ENCODE assay signal across 10 cellular contexts in the genomic region with DNA sequence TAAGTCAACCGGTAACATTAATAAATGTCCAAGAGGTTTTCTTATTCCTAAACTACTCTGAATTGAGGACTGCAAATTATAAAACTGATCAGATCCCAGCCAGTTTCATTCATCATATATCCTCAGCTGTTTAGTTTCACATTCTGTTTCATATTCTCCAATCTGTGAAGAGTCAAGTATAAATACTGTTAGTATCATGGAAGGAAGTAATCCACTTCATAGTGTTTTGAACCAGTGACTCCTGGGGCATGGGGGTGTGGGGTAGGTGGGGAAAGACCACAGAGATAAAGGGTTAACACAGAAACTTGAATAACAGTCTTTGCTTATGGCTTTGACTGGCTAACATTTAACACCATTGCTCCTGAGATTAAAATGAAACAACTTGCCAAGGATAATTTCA.
DNase-seq lines count a peak whose midpoint lies in the region; ATAC-seq lines count a peak whose summit lies in the region.
"Had no signal": no experiment of that assay in that cellular context is flagged by ENCODE, and none has a peak within 500 bp of the region (broad histone marks: within the 10 kb centered on the region; RNA-seq: fewer than 3 reads in every experiment).

No MANE protein-coding gene starts in this region.

- peaks cover 0 to 2% of the 10 kb centered on the region in 2 donors for H3K9me3 Mint-ChIP-seq in activated naive CD4-positive, alpha-beta T cell treated with anti-CD3 and anti-CD28 coated beads, Interleukin-2, amount 50 U/mL, for 72 hours
- H3K9me3 Mint-ChIP-seq in naive B cell: no peaks in the 10 kb centered on the region

- peak; percentile 60 for DNase-seq in stimulated activated CD4-positive, alpha-beta T cell treated with anti-CD3 and anti-CD28 coated beads, Interleukin-1b, Interleukin-23, amount 100 ng/mL, for 48 hours
- no peak for DNase-seq in stimulated activated CD4-positive, alpha-beta T cell treated with anti-CD3 and anti-CD28 coated beads, Interleukin-2, amount 100 ng/mL, for 48 hours
- no peak for DNase-seq in activated naive CD4-positive, alpha-beta T cell treated with anti-CD3 and anti-CD28 coated beads, Interleukin-2, amount 50 U/mL, for 72 hours (ENCODE audit: low spot score in 2 of 2)
- no peak for DNase-seq in naive B cell
- DNase-seq: NCI-H69; stimulated activated CD8-positive, alpha-beta memory T cell treated with anti-CD3 and anti-CD28 coated beads, Interleukin-4, amount 100 ng/mL, for 48 hours had no signal

- peak; percentile 17 to 29 for ATAC-seq in activated naive CD4-positive, alpha-beta T cell treated with anti-CD3 and anti-CD28 coated beads, Interleukin-2, amount 50 U/mL, for 72 hours
- ATAC-seq in naive B cell (ENCODE audit: low read depth in 2 of 2) (peak; percentile 56 to 60), GM21576 (IDR thresholded peaks at IDR 0.05; ENCODE audit: unreplicated experiment) (no peak), GM21717 (IDR thresholded peaks at IDR 0.05; ENCODE audit: unreplicated experiment) (no peak), GM21423 (IDR thresholded peaks at IDR 0.05; ENCODE audit: unreplicated experiment) (no peak), GM21515 (IDR thresholded peaks at IDR 0.05; ENCODE audit: unreplicated experiment) (no peak)

- peak overlapping the region; percentile 96 for H3K27ac Mint-ChIP-seq in activated naive CD4-positive, alpha-beta T cell treated with anti-CD3 and anti-CD28 coated beads, Interleukin-2, amount 50 U/mL, for 72 hours
- peak overlapping the region in 4 of 6 donors; percentile 29 to 59 (median 44) for H3K27ac Mint-ChIP-seq in naive B cell

- no peaks in the 10 kb centered on the region for H3K27me3 Mint-ChIP-seq in naive B cell

- peaks cover 43 to 63% (median 54%) of the 10 kb centered on the region in 3 donors for H3K4me1 Mint-ChIP-seq in naive B cell

- H3K36me3 Mint-ChIP-seq in activated naive CD4-positive, alpha-beta T cell treated with anti-CD3 and anti-CD28 coated beads, Interleukin-2, amount 50 U/mL, for 72 hours: peaks cover 5 to 20% of the 10 kb centered on the region in 2 donors
- peaks cover 0 to 11% of the 10 kb centered on the region in 2 donors for H3K36me3 Mint-ChIP-seq in naive B cell

- peak overlapping the region in 1 of 8 donors; percentile 2 for H3K4me3 Mint-ChIP-seq in naive B cell

Comparison
In these comparisons a context has a peak if more than half of its experiments do, and no peak if none do; other contexts are left out.
1. ATAC-seq: peak in activated naive CD4-positive, alpha-beta T cell treated with anti-CD3 and anti-CD28 coated beads, Interleukin-2, amount 50 U/mL, for 72 hours (2 of 2) and naive B cell (2 of 2); none in GM21576 (single experiment), GM21717 (single experiment), GM21423 (single experiment) and GM21515 (single experiment).